In the genomic region with DNA sequence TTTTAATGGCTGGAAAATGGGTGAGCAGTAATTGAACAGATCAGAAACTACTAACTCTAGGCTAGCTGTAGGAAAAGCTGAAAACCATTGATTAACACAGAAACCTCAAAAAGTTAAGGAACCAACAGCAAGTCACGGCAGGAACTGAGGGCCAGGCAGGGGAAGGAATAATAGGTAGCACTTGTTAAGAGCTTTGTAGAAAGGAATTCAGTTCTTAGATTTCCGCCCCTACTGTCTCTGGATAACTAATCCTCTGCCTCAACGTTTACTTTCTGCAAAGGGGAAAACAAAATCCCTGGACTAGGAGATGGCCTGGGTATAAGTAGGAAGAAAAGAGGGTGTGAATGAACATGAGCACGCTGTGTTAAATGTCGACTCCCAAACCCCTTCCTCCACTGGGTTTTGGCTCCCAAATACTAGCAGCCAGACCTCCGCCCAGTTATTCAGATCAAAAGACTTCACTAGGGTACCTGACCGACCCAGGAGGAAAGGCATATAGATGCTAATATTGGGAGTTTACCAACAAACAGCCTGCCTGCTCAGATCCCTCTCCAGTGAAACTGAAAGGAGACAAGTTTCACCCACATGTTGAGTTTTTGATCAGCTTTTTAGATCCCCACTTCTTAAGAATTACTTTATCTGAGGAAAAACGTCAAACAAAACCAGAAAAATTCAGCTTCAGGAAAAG, we compare ENCODE assay signal across 13 cellular contexts. TPM values are rescaled to one million over a fixed set of nuclear protein-coding genes. Genes with fewer than 3 reads are reported as not detected.
DNase-seq lines count a peak whose midpoint lies in the region; ATAC-seq, FAIRE-seq and TF ChIP-seq lines count a peak whose summit lies in the region.
"Had no signal": no experiment of that assay in that cellular context is flagged by ENCODE, and none has a peak within 500 bp of the region (broad histone marks: within the 10 kb centered on the region; RNA-seq: fewer than 3 reads in every experiment).

No MANE protein-coding gene starts in this region.

- peaks cover 99% of the 10 kb centered on the region for H3K79me2 ChIP-seq in smooth muscle cell (ENCODE audit: low read depth)

- DNase-seq in activated CD8-positive, alpha-beta memory T cell treated with anti-CD3 and anti-CD28 coated beads, Interleukin-2, amount 10 ng/mL, durations not matched to agents 7 days and 5 days: no peak
- no peak for DNase-seq in activated CD8-positive, alpha-beta memory T cell treated with anti-CD3 and anti-CD28 coated beads, Interleukin-2, amount 50 U/mL, for 48 hours
- no peak for DNase-seq in activated naive CD8-positive, alpha-beta T cell treated with anti-CD3 and anti-CD28 coated beads, Interleukin-2, amount 10 ng/mL, durations not matched to agents 7 days and 5 days
- DNase-seq in smooth muscle cell (lab: John Stamatoyannopoulos, UW; ENCODE audit: unreplicated experiment) (no peak), small intestine (no peak), right cardiac atrium (no peak)
- DNase-seq: activated CD4-positive, alpha-beta T cell treated with anti-CD3 and anti-CD28 coated beads for 4 hours; mesenchymal stem cell had no signal

- ATAC-seq in activated CD8-positive, alpha-beta memory T cell treated with anti-CD3 and anti-CD28 coated beads, Interleukin-2, amount 10 ng/mL, durations not matched to agents 7 days and 5 days: peak; percentile 78
- ATAC-seq in HG02798 (IDR thresholded peaks at IDR 0.05; ENCODE audit: poor library complexity, unreplicated experiment) (peak; percentile 71), right cardiac atrium (no peak), HG02885 (IDR thresholded peaks at IDR 0.05; ENCODE audit: poor library complexity, unreplicated experiment) (no peak)
- ATAC-seq in activated naive CD8-positive, alpha-beta T cell treated with anti-CD3 and anti-CD28 coated beads, Interleukin-2, amount 10 ng/mL, durations not matched to agents 7 days and 5 days (ENCODE audit: low read depth): no peak

- H3K27ac ChIP-seq in smooth muscle cell (ENCODE audit: low read depth): peak overlapping the region; percentile 17
- H3K27ac ChIP-seq in small intestine (ENCODE audit: low read depth in 1 of 2, low read length in 1 of 2): no peak overlapping the region
- H3K27ac ChIP-seq in right cardiac atrium (ENCODE audit: low read length): no peak overlapping the region
- H3K27ac ChIP-seq: cardiac muscle cell, right atrium auricular region had no signal

- H3K4me2 ChIP-seq in smooth muscle cell: peak overlapping the region; percentile 39

- H3F3A ChIP-seq in smooth muscle cell (ENCODE audit: low read depth): no peaks in the 10 kb centered on the region

- no peaks in the 10 kb centered on the region for H3K27me3 Mint-ChIP-seq in activated CD8-positive, alpha-beta memory T cell treated with anti-CD3 and anti-CD28 coated beads, Interleukin-2, amount 10 ng/mL, durations not matched to agents 7 days and 5 days
- no peaks in the 10 kb centered on the region for H3K27me3 Mint-ChIP-seq in activated naive CD8-positive, alpha-beta T cell treated with anti-CD3 and anti-CD28 coated beads, Interleukin-2, amount 10 ng/mL, durations not matched to agents 7 days and 5 days

- H2AFZ ChIP-seq in smooth muscle cell (ENCODE audit: low read depth): no peak overlapping the region

- 28% methylated on average over 8 of the region's 8 CpGs for WGBS in smooth muscle cell (ENCODE audit: low lambda C conversion rate)
- WGBS in small intestine, 3 donors: 65 to 74% (median 72%) methylated on average over 8 of the region's 8 CpGs
- WGBS in right cardiac atrium: 72% methylated on average over 8 of the region's 8 CpGs

- no peak for FAIRE-seq in small intestine (lab: Jason Lieb, UNC)
- FAIRE-seq: G401.6 had no signal

- no peaks in the 10 kb centered on the region for H3K9me3 Mint-ChIP-seq in activated CD8-positive, alpha-beta memory T cell treated with anti-CD3 and anti-CD28 coated beads, Interleukin-2, amount 10 ng/mL, durations not matched to agents 7 days and 5 days (ENCODE audit: low read depth)
- no peaks in the 10 kb centered on the region for H3K9me3 Mint-ChIP-seq in activated naive CD8-positive, alpha-beta T cell treated with anti-CD3 and anti-CD28 coated beads, Interleukin-2, amount 10 ng/mL, durations not matched to agents 7 days and 5 days

- H3K36me3 ChIP-seq in smooth muscle cell (ENCODE audit: low read depth) (no peaks in the 10 kb centered on the region), small intestine (ENCODE audit: control insufficient read depth in 2 of 2, insufficient read depth in 2 of 2, low read length in 2 of 2) (no peaks in the 10 kb centered on the region)
- H3K36me3 ChIP-seq: cardiac muscle cell, right atrium auricular region had no signal

- H3K4me1 ChIP-seq in smooth muscle cell (ENCODE audit: low read depth): peaks cover 79% of the 10 kb centered on the region
- H3K4me1 ChIP-seq in small intestine (ENCODE audit: control insufficient read depth in 2 of 2, insufficient read depth in 1 of 2, low read depth in 1 of 2, low read length in 1 of 2): peaks cover 0 to 3% of the 10 kb centered on the region in 2 donors
- H3K4me1 ChIP-seq in right cardiac atrium (ENCODE audit: control insufficient read depth, insufficient read depth, low read length): peaks cover 10% of the 10 kb centered on the region

- intact Hi-C loops in right cardiac atrium (cut with DNase I): no loop called here

- CTCF ChIA-PET in activated CD8-positive, alpha-beta memory T cell treated with anti-CD3 and anti-CD28 coated beads, Interleukin-2, amount 10 ng/mL, durations not matched to agents 7 days and 5 days (lab: Charles Lee): interaction anchor here (1.1 kb wide), 1 partner anchor 145 kb away, joined by 3 read pairs; no protein-coding TSS in a partner anchor

- no peak overlapping the region for H3K4me3 ChIP-seq in smooth muscle cell
- H3K4me3 ChIP-seq in small intestine (ENCODE audit: low read depth in 1 of 2, low read length in 2 of 2): no peak overlapping the region
- H3K4me3 ChIP-seq in right cardiac atrium (ENCODE audit: low read length): no peak overlapping the region
- H3K4me3 ChIP-seq: cardiac muscle cell, right atrium auricular region had no signal

- peaks cover 19% of the 10 kb centered on the region for H3K36me3 Mint-ChIP-seq in activated CD8-positive, alpha-beta memory T cell treated with anti-CD3 and anti-CD28 coated beads, Interleukin-2, amount 10 ng/mL, durations not matched to agents 7 days and 5 days
- peaks cover 20% of the 10 kb centered on the region for H3K36me3 Mint-ChIP-seq in activated naive CD8-positive, alpha-beta T cell treated with anti-CD3 and anti-CD28 coated beads, Interleukin-2, amount 10 ng/mL, durations not matched to agents 7 days and 5 days

- H4K20me1 ChIP-seq in smooth muscle cell (ENCODE audit: low read depth): peaks cover 100% of the 10 kb centered on the region

- peak overlapping the region; percentile 61 for H3K4me3 Mint-ChIP-seq in activated CD8-positive, alpha-beta memory T cell treated with anti-CD3 and anti-CD28 coated beads, Interleukin-2, amount 10 ng/mL, durations not matched to agents 7 days and 5 days
- H3K4me3 Mint-ChIP-seq in activated naive CD8-positive, alpha-beta T cell treated with anti-CD3 and anti-CD28 coated beads, Interleukin-2, amount 10 ng/mL, durations not matched to agents 7 days and 5 days: peak overlapping the region; percentile 47

- peaks cover 79% of the 10 kb centered on the region for H3K4me1 Mint-ChIP-seq in activated CD8-positive, alpha-beta memory T cell treated with anti-CD3 and anti-CD28 coated beads, Interleukin-2, amount 10 ng/mL, durations not matched to agents 7 days and 5 days
- peaks cover 36% of the 10 kb centered on the region for H3K4me1 Mint-ChIP-seq in activated naive CD8-positive, alpha-beta T cell treated with anti-CD3 and anti-CD28 coated beads, Interleukin-2, amount 10 ng/mL, durations not matched to agents 7 days and 5 days

- no peak overlapping the region for H3K9ac ChIP-seq in smooth muscle cell (ENCODE audit: low read depth)

- H3K9me3 ChIP-seq in smooth muscle cell (replicated peaks; ENCODE audit: low read depth) (no peaks in the 10 kb centered on the region), small intestine (ENCODE audit: control insufficient read depth, low read depth) (no peaks in the 10 kb centered on the region), right cardiac atrium (ENCODE audit: control insufficient read depth, low read length) (no peaks in the 10 kb centered on the region)
- H3K9me3 ChIP-seq: right atrium auricular region had no signal

- peak overlapping the region; percentile 85 for H3K27ac Mint-ChIP-seq in activated CD8-positive, alpha-beta memory T cell treated with anti-CD3 and anti-CD28 coated beads, Interleukin-2, amount 10 ng/mL, durations not matched to agents 7 days and 5 days
- no peak overlapping the region for H3K27ac Mint-ChIP-seq in activated naive CD8-positive, alpha-beta T cell treated with anti-CD3 and anti-CD28 coated beads, Interleukin-2, amount 10 ng/mL, durations not matched to agents 7 days and 5 days

- H3K27me3 ChIP-seq in smooth muscle cell (ENCODE audit: low read depth): no peaks in the 10 kb centered on the region
- no peaks in the 10 kb centered on the region for H3K27me3 ChIP-seq in small intestine (ENCODE audit: control insufficient read depth in 2 of 2, insufficient read depth in 2 of 2, low read length in 2 of 2)
- no peaks in the 10 kb centered on the region for H3K27me3 ChIP-seq in right cardiac atrium (ENCODE audit: control insufficient read depth, insufficient read depth)
- H3K27me3 ChIP-seq: cardiac muscle cell, right atrium auricular region had no signal

- TF ChIP-seq CTCF in smooth muscle cell (IDR thresholded peaks at IDR 0.05; ENCODE audit: borderline replicate concordance, insufficient read depth, poor library complexity, severe bottlenecking): no peak

- POLR2A ChIA-PET in activated naive CD8-positive, alpha-beta T cell treated with anti-CD3 and anti-CD28 coated beads, Interleukin-2, amount 10 ng/mL, durations not matched to agents 7 days and 5 days (lab: Charles Lee): no interaction called here

RNA-seq across cellular contexts. Expression of a gene that starts 12.4 kb away (rescaled TPM):
- total RNA-seq in activated CD8-positive, alpha-beta memory T cell treated with anti-CD3 and anti-CD28 coated beads, Interleukin-2, amount 10 ng/mL, durations not matched to agents 7 days and 5 days: 100 to 1,000 TPM; 156 to 166 TPM
- 100 to 1,000 TPM; 119 to 127 TPM for total RNA-seq in activated naive CD8-positive, alpha-beta T cell treated with anti-CD3 and anti-CD28 coated beads, Interleukin-2, amount 10 ng/mL, durations not matched to agents 7 days and 5 days
- total RNA-seq in smooth muscle cell (120 and 125 TPM in 2 replicates), right cardiac atrium (100 to 1,000 TPM in 1 of 4 donors, 10 to 100 TPM in 3; 94.1 to 114 (median 97.4) TPM)
- polyA plus RNA-seq in smooth muscle cell (59.7 and 63.8 TPM in 2 replicates), small intestine (10 to 100 TPM; 22.4 to 36.4 (median 34.2) TPM), right cardiac atrium (30.7 TPM)

Comparison
In these comparisons a context has a peak if more than half of its experiments do, and no peak if none do; other contexts are left out.
1. ATAC-seq: peak in activated CD8-positive, alpha-beta memory T cell treated with anti-CD3 and anti-CD28 coated beads, Interleukin-2, amount 10 ng/mL, durations not matched to agents 7 days and 5 days (single experiment) and HG02798 (single experiment); none in activated naive CD8-positive, alpha-beta T cell treated with anti-CD3 and anti-CD28 coated beads, Interleukin-2, amount 10 ng/mL, durations not matched to agents 7 days and 5 days (single experiment), right cardiac atrium (0 of 2) and HG02885 (single experiment).